Comparison of ENCODE assay signal across 9 cellular contexts in the genomic region with DNA sequence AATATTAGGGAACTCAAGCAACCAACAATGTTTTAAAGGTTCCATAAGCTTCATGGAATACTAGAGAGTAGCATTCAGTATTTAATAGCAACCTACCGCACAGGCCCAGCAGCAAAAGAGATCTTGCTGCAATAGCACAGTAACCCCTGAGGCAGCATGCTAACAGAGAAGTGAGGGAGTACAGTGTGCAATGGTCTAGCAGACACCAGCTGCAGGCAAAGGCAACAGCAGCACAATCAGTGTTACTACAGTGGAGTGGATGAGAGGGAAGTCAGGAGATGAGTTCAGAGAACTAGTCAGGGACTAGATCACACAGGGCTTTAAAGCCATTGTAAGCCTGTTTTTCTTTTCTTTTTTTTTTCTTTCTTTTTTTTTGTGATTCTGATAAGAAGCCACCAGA. TPM values are rescaled to one million over a fixed set of nuclear protein-coding genes. Genes with fewer than 3 reads are reported as not detected.
A peak's percentile ranks its signal among the peaks of the same experiment; 100 is the strongest.
DNase-seq lines count a peak whose midpoint lies in the region; ATAC-seq lines count a peak whose summit lies in the region.
"Had no signal": no experiment of that assay in that cellular context is flagged by ENCODE, and none has a peak within 500 bp of the region (broad histone marks: within the 10 kb centered on the region; RNA-seq: fewer than 3 reads in every experiment).

No MANE protein-coding gene starts in this region.

- no peak overlapping the region for H3K9ac ChIP-seq in endocrine pancreas (ENCODE audit: control insufficient read depth, insufficient read depth, low read length)

- no peaks in the 10 kb centered on the region for H3K27me3 ChIP-seq in endocrine pancreas (ENCODE audit: control insufficient read depth, insufficient read depth, low read length)
- H3K27me3 ChIP-seq: BLaER1 treated with 17β-estradiol and CSF1 and Interleukin-3, amounts not matched to agents 10 nM and 100 nM had no signal

- DNase-seq in SIG-M5 treated with dmso at 0.1 percent for 504 hours (lab: John Stamatoyannopoulos, UW; ENCODE audit: unreplicated experiment) (peak; percentile 24), SIG-M5 (lab: John Stamatoyannopoulos, UW) (no peak), sciatic nerve (ENCODE audit: low spot score) (no peak), RKO (ENCODE audit: low spot score) (no peak), cortex of kidney (lab: John Stamatoyannopoulos, UW) (no peak)
- no peak for DNase-seq in activated CD4-positive, alpha-beta T cell treated with anti-CD3 and anti-CD28 coated beads for 4 hours

- no peaks in the 10 kb centered on the region for H3K9me3 ChIP-seq in endocrine pancreas (ENCODE audit: control insufficient read depth, low read length)
- H3K9me3 ChIP-seq: BLaER1 treated with 17β-estradiol and CSF1 and Interleukin-3, amounts not matched to agents 10 nM and 100 nM had no signal

- intact Hi-C loops in sciatic nerve (cut with DNase I) = no loop called here

- peaks cover 30% of the 10 kb centered on the region for H3K4me1 ChIP-seq in endocrine pancreas (ENCODE audit: control insufficient read depth, insufficient read depth, low read length)

- peak overlapping the region; percentile 38 for H3K4me3 ChIP-seq in endocrine pancreas (ENCODE audit: control insufficient read depth, insufficient read depth, low read length)
- H3K4me3 ChIP-seq: BLaER1 treated with 17β-estradiol and CSF1 and Interleukin-3, amounts not matched to agents 10 nM and 100 nM had no signal

- H3K36me3 ChIP-seq in endocrine pancreas (ENCODE audit: control insufficient read depth, insufficient read depth, low read length) = no peaks in the 10 kb centered on the region

- ATAC-seq in HG03432 (IDR thresholded peaks at IDR 0.05; ENCODE audit: unreplicated experiment) (peak; percentile 40), sciatic nerve (peak; percentile 72)

RNA-seq across cellular contexts. Expression of gene TICAM2, which starts 2.8 kb away (rescaled TPM):
- 5.9 TPM for total RNA-seq in sciatic nerve

RNA-seq across cellular contexts. Expression of gene TMED7, which starts 26.3 kb away (rescaled TPM):
- 72.5 TPM for total RNA-seq in sciatic nerve

RNA-seq across cellular contexts. Expression of gene FEM1C, which starts 54.9 kb away (rescaled TPM):
- 20.7 TPM for total RNA-seq in sciatic nerve
